In genomic region chr1:151197863-151198253, GRCh38 we compare ENCODE assay signal across 8 cellular contexts. TPM values are rescaled to one million over a fixed set of nuclear protein-coding genes. Genes with fewer than 3 reads are reported as not detected.
DNase-seq lines count a peak whose midpoint lies in the region; ATAC-seq and TF ChIP-seq lines count a peak whose summit lies in the region.

No MANE protein-coding gene starts in this region.

- POLR2A ChIA-PET in AG04450 (lab: Yijun Ruan, JAX), result no interaction called here

- intact Hi-C loops in right lobe of liver (cut with DNase I) (loop anchor here in 1 of 2 donors (10.0 kb wide), 1 partner anchor 77 kb away; no protein-coding TSS in a partner anchor), vagina (cut with DNase I) (loop anchor here (2.0 kb wide), 1 partner anchor 55 kb away; no protein-coding TSS in a partner anchor)

- H3K4me3 ChIP-seq in AG04450 (ENCODE audit: low read depth, low read length) (peak overlapping the region; percentile 97), right lobe of liver (peak overlapping the region; percentile 74 to 83 (median 81)), vagina (peak overlapping the region; percentile 77 to 93)

- no peak overlapping the region for H3K27ac ChIP-seq in AG04450 (ENCODE audit: low read depth, low read length)
- peak overlapping the region; percentile 51 for H3K27ac ChIP-seq in angular gyrus (ENCODE audit: low read depth, low read length)
- H3K27ac ChIP-seq in right lobe of liver, result peak overlapping the region; percentile 59 to 78 (median 73)
- H3K27ac ChIP-seq in vagina, result peak overlapping the region; percentile 88

- H3K27me3 ChIP-seq in AG04450 (ENCODE audit: control insufficient read depth, insufficient read depth, low read length), result no peaks in the 10 kb centered on the region
- H3K27me3 ChIP-seq in right lobe of liver, result no peaks in the 10 kb centered on the region
- H3K27me3 ChIP-seq in vagina, result no peaks in the 10 kb centered on the region

- DNase-seq in AG04450 (ENCODE audit: low read depth, low spot score) (no peak), right lobe of liver (no peak), vagina (ENCODE audit: extremely low spot score in 2 of 2) (no peak), anterior cingulate cortex (lab: John Stamatoyannopoulos, UW) (no peak), D341Med (ENCODE audit: low spot score) (no peak)

- TF ChIP-seq CTCF in AG04450 (IDR thresholded peaks at IDR 0.05; ENCODE audit: low read depth, low read length) (no peak), right lobe of liver (IDR thresholded peaks at IDR 0.05) (no peak), vagina (IDR thresholded peaks at IDR 0.05) (no peak)

- TF ChIP-seq POLR2A in right lobe of liver (IDR thresholded peaks at IDR 0.05) (no peak), vagina (IDR thresholded peaks at IDR 0.05) (no peak)

- WGBS in right lobe of liver (ENCODE audit: insufficient coverage, low coverage, low lambda C conversion rate, missing lambda C conversion rate), result 3% methylated on average over 10 of the region's 10 CpGs

- CTCF ChIA-PET in AG04450 (lab: Charles Lee), result interaction anchor here (0.5 to 4.3 kb wide), 3 partner anchors 54 to 143 kb away, joined by 3 to 32 read pairs (median 3); no protein-coding TSS in a partner anchor

- H3K4me1 ChIP-seq in right lobe of liver (peaks cover 0 to 21% (median 0%) of the 10 kb centered on the region in 4 donors), vagina (peaks cover 46% of the 10 kb centered on the region)

- H3K9me3 ChIP-seq in AG04450 (ENCODE audit: control insufficient read depth, insufficient read depth, low read length) (no peaks in the 10 kb centered on the region), right lobe of liver (no peaks in the 10 kb centered on the region), vagina (no peaks in the 10 kb centered on the region)

- ATAC-seq in HG03280 (IDR thresholded peaks at IDR 0.05; ENCODE audit: unreplicated experiment), result peak; percentile 4
- peak; percentile 8 to 46 (median 16) for ATAC-seq in right lobe of liver
- ATAC-seq in GM19455 (IDR thresholded peaks at IDR 0.05; ENCODE audit: unreplicated experiment), result no peak

- H3K36me3 ChIP-seq in right lobe of liver (peaks cover 0 to 4% (median 0%) of the 10 kb centered on the region in 4 donors), vagina (peaks cover 0 to 6% of the 10 kb centered on the region in 2 donors)

RNA-seq across cellular contexts. Expression of gene PIP5K1A, which starts 0.5 kb away (rescaled TPM):
- 170 and 179 TPM in 2 replicates for polyA plus RNA-seq in AG04450 (2011; rRNA removed)
- 186 and 203 TPM in 2 replicates for polyA minus RNA-seq in AG04450 (2011; rRNA and poly(A)+ RNA removed)
- total RNA-seq in right lobe of liver (10 to 100 TPM; 13.9 to 22.1 (median 17.2) TPM), vagina (80.3 TPM)

RNA-seq across cellular contexts. Expression of gene VPS72, which starts 7.9 kb away (rescaled TPM):
- 66.8 and 75.1 TPM in 2 replicates for polyA plus RNA-seq in AG04450 (2011; rRNA removed)
- polyA minus RNA-seq in AG04450 (2011; rRNA and poly(A)+ RNA removed), result 36.3 and 49.5 TPM in 2 replicates
- 10 to 100 TPM; 10.0 to 19.2 (median 14.7) TPM for total RNA-seq in right lobe of liver
- total RNA-seq in vagina, result 17.2 TPM

RNA-seq across cellular contexts. Expression of gene TMOD4, which starts 22.1 kb away (rescaled TPM):
- not detected in 2 replicates for polyA plus RNA-seq in AG04450 (2011; rRNA removed)
- 0.48 TPM in 1 of 2 replicates, not detected in the other for polyA minus RNA-seq in AG04450 (2011; rRNA and poly(A)+ RNA removed)
- total RNA-seq in right lobe of liver, result not detected
- 2.2 TPM for total RNA-seq in vagina

RNA-seq across cellular contexts. Expression of gene SCNM1, which starts 31.9 kb away (rescaled TPM):
- 24.9 and 29.2 TPM in 2 replicates for polyA plus RNA-seq in AG04450 (2011; rRNA removed)
- 13.1 and 16.5 TPM in 2 replicates for polyA minus RNA-seq in AG04450 (2011; rRNA and poly(A)+ RNA removed)
- total RNA-seq in right lobe of liver (10 to 100 TPM in 2 of 6 experiments, 1 to 10 TPM in 4; 7.5 to 13.2 (median 8.5) TPM), vagina (22.1 TPM)

RNA-seq across cellular contexts. Expression of gene LYSMD1, which starts 32.2 kb away (rescaled TPM):
- polyA plus RNA-seq in AG04450 (2011; rRNA removed), result 9.1 and 9.6 TPM in 2 replicates
- 11.7 and 14.0 TPM in 2 replicates for polyA minus RNA-seq in AG04450 (2011; rRNA and poly(A)+ RNA removed)
- 1 to 10 TPM; 2.7 to 6.4 (median 4.5) TPM for total RNA-seq in right lobe of liver
- 21.1 TPM for total RNA-seq in vagina
